Comparison of ENCODE assay signal across 20 cellular contexts in the genomic region with DNA sequence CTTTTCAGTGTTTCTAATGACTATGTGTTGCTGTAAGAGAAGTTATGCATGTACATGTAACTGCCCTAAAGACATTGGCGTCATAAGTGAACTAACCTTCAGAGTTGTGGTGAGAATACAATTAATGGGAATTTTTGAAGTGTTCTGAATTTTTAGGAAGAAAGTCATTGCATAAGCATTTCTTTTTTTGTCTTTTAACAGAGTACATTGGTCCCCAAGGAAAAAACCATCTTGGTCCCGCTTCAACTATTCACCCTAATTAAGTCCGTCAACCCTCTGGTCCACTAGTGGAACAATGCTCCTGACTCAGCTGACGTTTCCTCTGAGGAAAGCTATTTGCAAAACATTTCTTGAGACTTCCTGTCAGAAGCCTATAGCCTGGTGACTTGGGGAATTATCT. TPM values are rescaled to one million over a fixed set of nuclear protein-coding genes. Genes with fewer than 3 reads are reported as not detected.
DNase-seq lines count a peak whose midpoint lies in the region; ATAC-seq, FAIRE-seq and TF ChIP-seq lines count a peak whose summit lies in the region.
"Had no signal": no experiment of that assay in that cellular context is flagged by ENCODE, and none has a peak within 500 bp of the region (broad histone marks: within the 10 kb centered on the region; RNA-seq: fewer than 3 reads in every experiment).

No MANE protein-coding gene starts in this region.

- no peak for TF ChIP-seq POLR2A in H54 (IDR thresholded peaks at IDR 0.05; ENCODE audit: low read depth, low read length)

- TF ChIP-seq CTCF in brain microvascular endothelial cell (IDR thresholded peaks at IDR 0.05; ENCODE audit: low read depth, low read length, missing control alignments) (no peak), osteocyte (IDR thresholded peaks at IDR 0.05) (no peak)

- FAIRE-seq in H54 (lab: Jason Lieb, UNC): peak; percentile 82

- no peaks in the 10 kb centered on the region for H3K36me3 ChIP-seq in brain microvascular endothelial cell (replicated peaks)
- no peaks in the 10 kb centered on the region for H3K36me3 ChIP-seq in H7 (replicated peaks; ENCODE audit: control insufficient read depth, insufficient read depth, low read length)
- H3K36me3 ChIP-seq: thyroid gland had no signal

- no peaks in the 10 kb centered on the region for H3K27me3 ChIP-seq in brain microvascular endothelial cell (replicated peaks)
- no peaks in the 10 kb centered on the region for H3K27me3 ChIP-seq in H7 (ENCODE audit: control insufficient read depth, insufficient read depth, low read length)
- H3K27me3 ChIP-seq: thyroid gland had no signal

- H3K27ac ChIP-seq in brain microvascular endothelial cell: no peak overlapping the region
- H3K27ac ChIP-seq: thyroid gland had no signal

- peaks cover 9% of the 10 kb centered on the region for H3K4me1 Mint-ChIP-seq in osteocyte (ENCODE audit: unreplicated experiment)
- H3K4me1 Mint-ChIP-seq: T-cell had no signal

- in situ Hi-C loops in brain microvascular endothelial cell (cut with HindIII; ENCODE audit: low pct_ligation_motif_present, low sequenced_read_pairs): no loop called here

- H3K4me3 Mint-ChIP-seq in osteocyte (ENCODE audit: unreplicated experiment): no peak overlapping the region
- H3K4me3 Mint-ChIP-seq: H9, nephron progenitor cell, T-cell had no signal

- H3K36me3 Mint-ChIP-seq in osteocyte (ENCODE audit: unreplicated experiment): no peaks in the 10 kb centered on the region
- H3K36me3 Mint-ChIP-seq: activated naive CD4-positive, alpha-beta T cell treated with anti-CD3 and anti-CD28 coated beads, Interleukin-2, amount 50 U/mL, for 72 hours; T-cell had no signal

- no peaks in the 10 kb centered on the region for H3K9me3 Mint-ChIP-seq in osteocyte (ENCODE audit: unreplicated experiment)
- H3K9me3 Mint-ChIP-seq: activated naive CD4-positive, alpha-beta T cell treated with anti-CD3 and anti-CD28 coated beads, Interleukin-2, amount 50 U/mL, for 72 hours; H9; nephron progenitor cell; T-cell had no signal

- H3K27me3 Mint-ChIP-seq in osteocyte (ENCODE audit: unreplicated experiment): no peaks in the 10 kb centered on the region
- H3K27me3 Mint-ChIP-seq: T-cell had no signal

- H3K4me3 ChIP-seq in brain microvascular endothelial cell (ENCODE audit: low read depth, low read length) (no peak overlapping the region), H7 (ENCODE audit: insufficient read depth, low read depth, low read length) (no peak overlapping the region)
- H3K4me3 ChIP-seq: thyroid gland had no signal

- DNase-seq in A172 (ENCODE audit: low spot score) (peak; percentile 98), H54 (ENCODE audit: insufficient read length, low spot score) (peak; percentile 19), brain microvascular endothelial cell (peak; percentile 39), hepatic stellate cell (ENCODE audit: low spot score) (peak; percentile 40), NCI-H1417 treated with DMSO at 0.1 percent for 48 hours (lab: John Stamatoyannopoulos, UW) (no peak), osteocyte (ENCODE audit: extremely low spot score, unreplicated experiment) (no peak), H7 (no peak)
- DNase-seq: ACHN; glutamatergic neuron; H9; NCI-H1105 treated with DMSO at 0.1 percent for 48 hours; NCI-H345; nephron progenitor cell; stimulated activated CD4-positive, alpha-beta T cell treated with anti-CD3 and anti-CD28 coated beads, Interleukin-12 subunit alpha, Interleukin-12 subunit beta, amount 100 ng/mL, for 4 hours; T-cell; thyroid gland had no signal

- no peak overlapping the region for H3K27ac Mint-ChIP-seq in osteocyte (ENCODE audit: unreplicated experiment)
- H3K27ac Mint-ChIP-seq: activated naive CD4-positive, alpha-beta T cell treated with anti-CD3 and anti-CD28 coated beads, Interleukin-2, amount 50 U/mL, for 72 hours; H9; nephron progenitor cell; T-cell had no signal

- no peak for ATAC-seq in HG03439 (IDR thresholded peaks at IDR 0.05; ENCODE audit: unreplicated experiment)
- ATAC-seq: activated CD4-positive, CD25-positive, alpha-beta regulatory T cell treated with anti-CD3 and anti-CD28 coated beads, Interleukin-2, amount 50 U/mL, for 24 hours; activated naive CD4-positive, alpha-beta T cell treated with anti-CD3 and anti-CD28 coated beads, Interleukin-2, amount 50 U/mL, for 72 hours; T-cell had no signal

RNA-seq across cellular contexts. Expression of a gene that starts 41.1 kb away (rescaled TPM):
- total RNA-seq in A172 (2014; rRNA removed; shearing (Covaris generic)): 1.3 and 3.4 TPM in 2 replicates
- total RNA-seq in osteocyte: 10.7 and 11.4 TPM in 2 replicates
- total RNA-seq in H7 (2014; rRNA removed; shearing (Covaris generic)): 0.52 TPM in 1 of 2 replicates, not detected in the other
- total RNA-seq: activated naive CD4-positive, alpha-beta T cell treated with anti-CD3 and anti-CD28 coated beads, Interleukin-2, amount 50 U/mL, for 72 hours; OCI-LY7 had no signal

RNA-seq across cellular contexts. Expression of a gene that starts 57.5 kb away (rescaled TPM):
- total RNA-seq in A172 (2014; rRNA removed; shearing (Covaris generic)): 190 and 290 TPM in 2 replicates
- total RNA-seq in osteocyte: 50.5 and 52.9 TPM in 2 replicates
- 16.9 and 22.7 TPM in 2 replicates for total RNA-seq in H7 (2014; rRNA removed; shearing (Covaris generic))

Comparison
In these comparisons a context has a peak if more than half of its experiments do, and no peak if none do; other contexts are left out.
1. DNase-seq: peak in A172 (single experiment), H54 (single experiment), brain microvascular endothelial cell (single experiment) and hepatic stellate cell (single experiment); none in NCI-H1417 treated with DMSO at 0.1 percent for 48 hours (single experiment), osteocyte (single experiment) and H7 (single experiment).